Comparison of ENCODE assay signal across 26 cellular contexts in the genomic region with DNA sequence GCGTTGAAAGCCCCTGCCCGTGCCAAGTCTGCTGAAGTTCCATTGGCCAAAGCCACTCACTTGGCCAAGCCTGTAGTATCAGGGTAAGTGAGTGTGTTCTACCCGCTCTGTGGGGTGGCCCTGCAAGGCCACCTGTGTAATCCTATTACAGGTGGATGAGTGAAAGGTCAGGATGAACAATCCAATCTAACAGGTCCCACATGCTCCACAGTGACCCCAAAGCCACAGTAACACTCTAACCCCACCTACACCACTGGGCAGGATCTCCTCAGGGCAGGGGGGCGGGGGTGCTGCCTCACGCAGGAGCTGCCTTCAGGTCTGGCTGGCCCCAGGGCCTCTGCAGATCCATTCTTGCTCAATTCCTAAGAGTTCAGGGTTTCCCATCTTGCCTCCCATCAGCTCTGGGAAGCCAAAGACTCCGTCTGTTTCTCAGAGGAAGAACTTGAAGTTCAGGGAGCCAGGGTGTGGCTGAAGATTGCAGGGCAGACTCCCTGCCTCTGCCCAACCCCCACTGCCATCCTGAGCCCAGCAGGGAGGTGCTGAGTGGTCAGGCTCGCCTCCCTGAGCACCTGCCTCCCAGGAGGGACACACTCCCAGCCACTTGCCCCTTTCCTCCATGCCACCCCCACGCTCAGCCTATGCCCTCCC. TPM values are rescaled to one million over a fixed set of nuclear protein-coding genes. Genes with fewer than 3 reads are reported as not detected.
DNase-seq lines count a peak whose midpoint lies in the region; ATAC-seq and TF ChIP-seq lines count a peak whose summit lies in the region.
"Had no signal": no experiment of that assay in that cellular context is flagged by ENCODE, and none has a peak within 500 bp of the region (broad histone marks: within the 10 kb centered on the region; RNA-seq: fewer than 3 reads in every experiment).

No MANE protein-coding gene starts in this region.

- no peak overlapping the region for H3K23ac ChIP-seq in neuronal stem cell (ENCODE audit: low read depth, low read length, poor library complexity)

- DNase-seq in MCF 10A (ENCODE audit: unreplicated experiment): peak; percentile 59
- DNase-seq in breast epithelium (ENCODE audit: low spot score in 2 of 2): no peak
- DNase-seq in epithelial cell of esophagus (ENCODE audit: low read depth): peak; percentile 52
- DNase-seq in neuronal stem cell (ENCODE audit: low spot score): no peak
- no peak for DNase-seq in cerebellum (ENCODE audit: low spot score)
- no peak for DNase-seq in hypothalamus (lab: John Stamatoyannopoulos, UW)
- no peak for DNase-seq in iPS-NIHi7 (ENCODE audit: extremely low spot score)
- DNase-seq: activated CD4-positive, CD25-positive, alpha-beta regulatory T cell treated with anti-CD3 and anti-CD28 coated beads, Interleukin-2, amount 50 U/mL, for 72 hours; activated CD8-positive, alpha-beta memory T cell treated with anti-CD3 and anti-CD28 coated beads for 24 hours; activated T-cell treated with anti-CD3 and anti-CD28 coated beads, Interleukin-2, amount 50 U/mL, for 4 hours; effector CD4-positive, alpha-beta T cell; left ventricle myocardium inferior; MG63; NCI-H1694; NCI-H2171 treated with DMSO at 0.1 percent for 48 hours; NCI-H748 treated with DMSO at 0.1 percent for 48 hours; spleen; T1000 had no signal

- no peak overlapping the region for H4K91ac ChIP-seq in neuronal stem cell (ENCODE audit: low read depth, low read length, poor library complexity)

- H2BK5ac ChIP-seq in neuronal stem cell (ENCODE audit: low read length): peak overlapping the region; percentile 42

- no peaks in the 10 kb centered on the region for H3K79me1 ChIP-seq in neuronal stem cell (ENCODE audit: low read depth, low read length)

- no peak overlapping the region for H3K4me2 ChIP-seq in neuronal stem cell (ENCODE audit: insufficient read depth, low read length, poor library complexity, severe bottlenecking)
- H3K4me2 ChIP-seq: BLaER1 had no signal

- H3K9ac ChIP-seq in neuronal stem cell (ENCODE audit: low read depth, low read length, poor library complexity): peak overlapping the region; percentile 9
- H3K9ac ChIP-seq: BLaER1 had no signal

- no CpG with 5 or more reads among the region's 8 CpGs for WGBS in neuronal stem cell (ENCODE audit: extremely low coverage in 2 of 2, insufficient read length in 2 of 2, insufficient replicate concordance in 1 of 2), 2 donors

- no peak overlapping the region for H4K8ac ChIP-seq in neuronal stem cell (ENCODE audit: low read depth, low read length)

- no peaks in the 10 kb centered on the region for H3K36me3 Mint-ChIP-seq in MCF 10A (ENCODE audit: insufficient read depth, unreplicated experiment)
- H3K36me3 Mint-ChIP-seq: activated naive CD4-positive, alpha-beta T cell treated with anti-CD3 and anti-CD28 coated beads, Interleukin-2, amount 50 U/mL, for 24 hours; IgD-negative memory B cell had no signal

- no peak overlapping the region for H3K4ac ChIP-seq in neuronal stem cell (ENCODE audit: low read length)

- peak overlapping the region; percentile 46 for H2AK5ac ChIP-seq in neuronal stem cell (ENCODE audit: low read depth, low read length)

- no peak overlapping the region for H2AFZ ChIP-seq in neuronal stem cell (ENCODE audit: low read length)

- H3K9me3 ChIP-seq in breast epithelium (no peaks in the 10 kb centered on the region), neuronal stem cell (replicated peaks in 1 of 2; ENCODE audit: control insufficient read depth in 2 of 2, insufficient read depth in 1 of 2, low read depth in 1 of 2, low read length in 2 of 2) (no peaks in the 10 kb centered on the region)
- H3K9me3 ChIP-seq: ascending aorta, BLaER1, MG63, spleen had no signal

- no peaks in the 10 kb centered on the region for H3K36me3 ChIP-seq in breast epithelium
- H3K36me3 ChIP-seq in neuronal stem cell (replicated peaks in 1 of 2; ENCODE audit: control insufficient read depth in 2 of 2, insufficient read depth in 2 of 2, low read length in 2 of 2): no peaks in the 10 kb centered on the region
- H3K36me3 ChIP-seq: ascending aorta, BLaER1, left ventricle myocardium inferior, MG63, spleen had no signal

- POLR2A ChIA-PET in MCF 10A (lab: Yijun Ruan, JAX): interaction anchor here (0.6 to 2.9 kb wide), 5 partner anchors 8 to 36 kb away, joined by 3 to 8 read pairs (median 6); no protein-coding TSS in a partner anchor

- no peak overlapping the region for H3K4me3 Mint-ChIP-seq in MCF 10A (ENCODE audit: unreplicated experiment)
- H3K4me3 Mint-ChIP-seq: activated naive CD4-positive, alpha-beta T cell treated with anti-CD3 and anti-CD28 coated beads, Interleukin-2, amount 50 U/mL, for 24 hours; activated T-cell treated with anti-CD3 and anti-CD28 coated beads, Interleukin-2, amount 50 U/mL, for 4 hours; IgD-negative memory B cell; neural crest cell had no signal

- no peak overlapping the region for H2BK12ac ChIP-seq in neuronal stem cell (ENCODE audit: low read length)

- no peak for TF ChIP-seq POLR2A in breast epithelium (IDR thresholded peaks at IDR 0.05)

- H3K4me1 Mint-ChIP-seq in MCF 10A (ENCODE audit: insufficient read depth, unreplicated experiment): peaks cover 21% of the 10 kb centered on the region
- H3K4me1 Mint-ChIP-seq: activated naive CD4-positive, alpha-beta T cell treated with anti-CD3 and anti-CD28 coated beads, Interleukin-2, amount 50 U/mL, for 24 hours; IgD-negative memory B cell; neural crest cell had no signal

- no peak overlapping the region for H3K4me3 ChIP-seq in breast epithelium
- no peak overlapping the region for H3K4me3 ChIP-seq in epithelial cell of esophagus (ENCODE audit: low read length)
- no peak overlapping the region for H3K4me3 ChIP-seq in neuronal stem cell (ENCODE audit: low read length in 2 of 2)
- H3K4me3 ChIP-seq: ascending aorta, BLaER1, left ventricle myocardium inferior, MG63, spleen had no signal

- no peak overlapping the region for H2BK15ac ChIP-seq in neuronal stem cell (ENCODE audit: low read length)

- intact Hi-C loops in MCF 10A (cut with micrococcal nuclease): no loop called here
- intact Hi-C loops in breast epithelium (cut with DNase I; ENCODE audit: low total_unique reads): no loop called here

- CTCF ChIA-PET in MCF 10A (lab: Yijun Ruan, JAX): interaction anchor here (0.7 to 2.0 kb wide), 7 partner anchors 9 to 528 kb away, joined by 3 to 8 read pairs (median 4); no protein-coding TSS in a partner anchor

- no peak overlapping the region for H2BK120ac ChIP-seq in neuronal stem cell (ENCODE audit: low read depth, low read length)

- peak overlapping the region; percentile 22 for H3K27ac Mint-ChIP-seq in MCF 10A (ENCODE audit: low read depth, unreplicated experiment)
- H3K27ac Mint-ChIP-seq: activated naive CD4-positive, alpha-beta T cell treated with anti-CD3 and anti-CD28 coated beads, Interleukin-2, amount 50 U/mL, for 24 hours; IgD-negative memory B cell had no signal

- H3K4me1 ChIP-seq in breast epithelium (no peaks in the 10 kb centered on the region), neuronal stem cell (ENCODE audit: control insufficient read depth in 2 of 2, insufficient read depth in 1 of 2, low read depth in 1 of 2, low read length in 2 of 2) (peaks cover 0 to 2% of the 10 kb centered on the region in 2 donors)
- H3K4me1 ChIP-seq: ascending aorta, left ventricle myocardium inferior, spleen had no signal

- BruUV-seq in MCF 10A (replicated peaks; lab: Mats Ljungman, UMichigan): no TSS peak

- H3K27me3 Mint-ChIP-seq in MCF 10A (ENCODE audit: insufficient read depth, unreplicated experiment): no peaks in the 10 kb centered on the region
- H3K27me3 Mint-ChIP-seq: activated naive CD4-positive, alpha-beta T cell treated with anti-CD3 and anti-CD28 coated beads, Interleukin-2, amount 50 U/mL, for 24 hours; IgD-negative memory B cell had no signal

- TF ChIP-seq CTCF in MCF 10A (IDR thresholded peaks at IDR 0.05; ENCODE audit: unreplicated experiment) (no peak), breast epithelium (IDR thresholded peaks at IDR 0.05) (no peak), epithelial cell of esophagus (IDR thresholded peaks at IDR 0.05; ENCODE audit: insufficient read depth, low read depth, low read length, missing control alignments) (no peak)

- ATAC-seq in GM19452 (IDR thresholded peaks at IDR 0.05; ENCODE audit: unreplicated experiment): no peak
- ATAC-seq: activated T-cell treated with anti-CD3 and anti-CD28 coated beads, Interleukin-2, amount 50 U/mL, for 4 hours; Panc1 had no signal

- H3K27ac ChIP-seq in breast epithelium: peak overlapping the region in 1 of 2 donors; percentile 82
- no peak overlapping the region for H3K27ac ChIP-seq in neuronal stem cell (replicated peaks; ENCODE audit: low read length)
- H3K27ac ChIP-seq: ascending aorta, BLaER1, HL-60, left ventricle myocardium inferior, spleen had no signal

- no peak overlapping the region for H3K14ac ChIP-seq in neuronal stem cell (ENCODE audit: low read length)

- H3K18ac ChIP-seq in neuronal stem cell (ENCODE audit: low read length): no peak overlapping the region

- H3K9me3 Mint-ChIP-seq in MCF 10A (ENCODE audit: unreplicated experiment): no peaks in the 10 kb centered on the region
- H3K9me3 Mint-ChIP-seq: activated naive CD4-positive, alpha-beta T cell treated with anti-CD3 and anti-CD28 coated beads, Interleukin-2, amount 50 U/mL, for 24 hours; activated T-cell treated with anti-CD3 and anti-CD28 coated beads, Interleukin-2, amount 50 U/mL, for 4 hours; neural crest cell had no signal

- no peaks in the 10 kb centered on the region for H3K27me3 ChIP-seq in breast epithelium
- H3K27me3 ChIP-seq in neuronal stem cell (ENCODE audit: control insufficient read depth in 3 of 3, insufficient read depth in 3 of 3, low read depth in 1 of 3, low read length in 3 of 3): peaks cover 0 to 4% (median 0%) of the 10 kb centered on the region in 3 experiments
- H3K27me3 ChIP-seq: ascending aorta, BLaER1, MG63, spleen had no signal

RNA-seq across cellular contexts. Expression of a gene that starts 9.7 kb away (rescaled TPM):
- total RNA-seq in MCF 10A (2022): 18.3 and 34.3 TPM in 2 replicates
- total RNA-seq in breast epithelium: 10 to 100 TPM; 21.0 to 28.5 (median 21.7) TPM
- polyA plus RNA-seq in neuronal stem cell (2013, experiment 1 of 2): 3.8 TPM
- 3.8 TPM for polyA plus RNA-seq in neuronal stem cell (2013, experiment 2 of 2)
- 13.8 TPM for total RNA-seq in cerebellum

RNA-seq across cellular contexts. Expression of a gene that starts 34.9 kb away (rescaled TPM):
- total RNA-seq in MCF 10A (2022) (303 and 310 TPM in 2 replicates), breast epithelium (100 to 1,000 TPM in 1 of 3 donors, 10 to 100 TPM in 2; 86.2 to 127 (median 91.6) TPM), cerebellum (88.6 TPM)
- 164 TPM for polyA plus RNA-seq in neuronal stem cell (2013, experiment 1 of 2)
- polyA plus RNA-seq in neuronal stem cell (2013, experiment 2 of 2): 167 TPM

Comparison
In these comparisons a context has a peak if more than half of its experiments do, and no peak if none do; other contexts are left out.
1. DNase-seq: peak in MCF 10A (single experiment) and epithelial cell of esophagus (single experiment); none in breast epithelium (0 of 2), neuronal stem cell (single experiment), cerebellum (single experiment), hypothalamus (0 of 51) and iPS-NIHi7 (single experiment).